ENCODE assay signal across 1 cellular context in genomic region chr9:112061152-112061740, GRCh38.
TF ChIP-seq lines count a peak whose summit lies in the region.

No MANE protein-coding gene starts in this region.

TF ChIP-seq in K562, 482 proteins besides CTCF, POLR2A, EP300 and RAD21 (continued from another document and continues in another):
- TF ChIP-seq E4F1 (CRISPR knock-in tag; IDR thresholded peaks at IDR 0.05; ENCODE audit: borderline replicate concordance): no peak
- TF ChIP-seq ZBED1 (IDR thresholded peaks at IDR 0.05): no peak
- TF ChIP-seq RFX1 (IDR thresholded peaks at IDR 0.05): no peak
- TF ChIP-seq ZNF655 (CRISPR knock-in tag; IDR thresholded peaks at IDR 0.05): no peak
- no peak for TF ChIP-seq ZEB2 (IDR thresholded peaks at IDR 0.05)
- TF ChIP-seq, protein P1, sequence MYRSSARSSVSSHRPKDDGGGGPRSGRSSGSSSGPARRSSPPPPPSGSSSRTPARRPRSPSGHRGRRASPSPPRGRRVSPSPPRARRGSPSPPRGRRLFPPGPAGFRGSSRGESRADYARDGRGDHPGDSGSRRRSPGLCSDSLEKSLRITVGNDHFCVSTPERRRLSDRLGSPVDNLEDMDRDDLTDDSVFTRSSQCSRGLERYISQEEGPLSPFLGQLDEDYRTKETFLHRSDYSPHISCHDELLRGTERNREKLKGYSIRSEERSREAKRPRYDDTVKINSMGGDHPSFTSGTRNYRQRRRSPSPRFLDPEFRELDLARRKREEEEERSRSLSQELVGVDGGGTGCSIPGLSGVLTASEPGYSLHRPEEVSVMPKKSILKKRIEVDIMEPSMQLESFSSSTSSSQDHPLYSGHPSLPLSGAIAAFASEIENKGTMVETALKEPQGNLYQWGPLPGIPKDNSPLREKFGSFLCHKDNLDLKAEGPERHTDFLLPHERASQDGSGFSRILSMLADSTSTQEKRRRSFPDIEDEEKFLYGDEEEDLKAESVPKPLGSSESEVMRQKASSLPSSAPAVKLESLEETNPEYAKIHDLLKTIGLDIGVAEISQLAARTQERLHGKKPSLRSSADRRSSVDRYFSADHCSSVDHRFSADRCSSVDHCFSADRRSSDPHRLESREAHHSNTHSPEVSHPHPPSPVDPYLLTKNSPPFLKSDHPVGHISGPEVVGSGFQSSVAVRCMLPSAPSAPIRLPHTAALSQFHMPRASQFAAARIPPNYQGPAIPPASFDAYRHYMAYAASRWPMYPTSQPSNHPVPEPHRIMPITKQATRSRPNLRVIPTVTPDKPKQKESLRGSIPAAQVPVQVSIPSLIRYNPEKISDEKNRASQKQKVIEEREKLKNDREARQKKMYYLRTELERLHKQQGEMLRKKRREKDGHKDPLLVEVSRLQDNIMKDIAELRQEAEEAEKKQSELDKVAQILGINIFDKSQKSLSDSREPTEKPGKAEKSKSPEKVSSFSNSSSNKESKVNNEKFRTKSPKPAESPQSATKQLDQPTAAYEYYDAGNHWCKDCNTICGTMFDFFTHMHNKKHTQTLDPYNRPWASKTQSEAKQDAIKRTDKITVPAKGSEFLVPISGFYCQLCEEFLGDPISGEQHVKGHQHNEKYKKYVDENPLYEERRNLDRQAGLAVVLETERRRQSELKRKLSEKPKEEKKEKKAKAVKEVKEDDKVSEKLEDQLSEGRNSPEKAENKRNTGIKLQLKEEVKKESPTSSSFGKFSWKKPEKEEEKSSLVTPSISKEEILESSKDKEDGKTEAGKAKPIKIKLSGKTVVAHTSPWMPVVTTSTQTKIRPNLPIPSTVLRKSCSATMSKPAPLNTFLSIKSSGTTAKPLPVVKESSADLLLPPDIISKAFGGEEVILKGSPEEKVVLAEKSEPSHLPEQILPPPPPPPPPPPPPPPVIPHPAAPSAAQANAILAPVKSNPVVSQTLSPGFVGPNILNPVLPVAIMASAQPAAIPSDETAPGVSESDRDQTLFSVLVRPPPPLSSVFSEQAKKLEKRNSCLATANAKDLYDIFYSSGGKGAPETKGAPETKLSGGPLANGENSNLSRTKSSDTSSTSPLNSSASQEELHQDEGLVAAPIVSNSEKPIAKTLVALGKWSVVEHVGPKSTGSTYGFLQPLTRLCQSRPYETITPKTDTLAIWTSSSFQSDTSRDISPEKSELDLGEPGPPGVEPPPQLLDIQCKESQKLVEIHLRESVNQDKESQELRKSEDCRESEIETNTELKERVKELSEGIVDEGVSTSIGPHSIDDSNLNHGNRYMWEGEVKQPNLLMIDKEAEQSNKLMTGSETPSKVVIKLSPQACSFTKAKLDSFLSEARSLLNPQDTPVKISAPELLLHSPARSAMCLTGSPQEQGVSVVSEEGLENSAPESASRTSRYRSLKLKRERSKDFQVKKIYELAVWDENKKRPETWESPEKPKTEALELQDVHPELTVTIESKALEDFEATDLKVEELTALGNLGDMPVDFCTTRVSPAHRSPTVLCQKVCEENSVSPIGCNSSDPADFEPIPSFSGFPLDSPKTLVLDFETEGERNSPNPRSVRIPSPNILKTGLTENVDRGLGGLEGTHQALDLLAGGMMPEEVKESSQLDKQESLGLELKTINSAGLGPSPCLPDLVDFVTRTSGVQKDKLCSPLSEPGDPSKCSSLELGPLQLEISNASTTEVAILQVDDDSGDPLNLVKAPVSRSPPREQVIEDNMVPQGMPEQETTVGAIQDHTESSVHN (IDR thresholded peaks at IDR 0.05; ENCODE audit: borderline replicate concordance in 1 of 2, low read depth in 1 of 2): peak in 1 of 2 experiments; percentile 83; a peak in 2 of 4 replicates
- no peak for TF ChIP-seq ZNF3 (CRISPR knock-in tag; IDR thresholded peaks at IDR 0.05)
- TF ChIP-seq SMARCE1 (IDR thresholded peaks at IDR 0.05): peak; percentile 90
- peak; percentile 20 to 34; a peak in 1 of 4 replicates for TF ChIP-seq NRF1 (conservative IDR thresholded peaks at IDR 0.05 in 1 of 2, IDR thresholded peaks at IDR 0.05 in 1 of 2)
- TF ChIP-seq, protein P2, sequence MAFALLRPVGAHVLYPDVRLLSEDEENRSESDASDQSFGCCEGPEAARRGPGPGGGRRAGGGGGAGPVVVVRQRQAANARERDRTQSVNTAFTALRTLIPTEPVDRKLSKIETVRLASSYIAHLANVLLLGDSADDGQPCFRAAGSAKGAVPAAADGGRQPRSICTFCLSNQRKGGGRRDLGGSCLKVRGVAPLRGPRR (CRISPR knock-in tag; IDR thresholded peaks at IDR 0.05): no peak
- no peak for TF ChIP-seq HDAC8 (tag; IDR thresholded peaks at IDR 0.05)
- no peak for TF ChIP-seq RBM14 (IDR thresholded peaks at IDR 0.05; ENCODE audit: borderline replicate concordance, insufficient read depth, low read depth, low read length)
- TF ChIP-seq, protein P3, sequence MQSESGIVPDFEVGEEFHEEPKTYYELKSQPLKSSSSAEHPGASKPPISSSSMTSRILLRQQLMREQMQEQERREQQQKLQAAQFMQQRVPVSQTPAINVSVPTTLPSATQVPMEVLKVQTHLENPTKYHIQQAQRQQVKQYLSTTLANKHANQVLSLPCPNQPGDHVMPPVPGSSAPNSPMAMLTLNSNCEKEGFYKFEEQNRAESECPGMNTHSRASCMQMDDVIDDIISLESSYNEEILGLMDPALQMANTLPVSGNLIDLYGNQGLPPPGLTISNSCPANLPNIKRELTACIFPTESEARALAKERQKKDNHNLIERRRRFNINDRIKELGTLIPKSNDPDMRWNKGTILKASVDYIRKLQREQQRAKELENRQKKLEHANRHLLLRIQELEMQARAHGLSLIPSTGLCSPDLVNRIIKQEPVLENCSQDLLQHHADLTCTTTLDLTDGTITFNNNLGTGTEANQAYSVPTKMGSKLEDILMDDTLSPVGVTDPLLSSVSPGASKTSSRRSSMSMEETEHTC (IDR thresholded peaks at IDR 0.05): no peak
- no peak for TF ChIP-seq ZNF224 (CRISPR knock-in tag; IDR thresholded peaks at IDR 0.05)
- 0 out of 2 replicates have a peak, but pooled peaks have one; percentile 24 for TF ChIP-seq ZNF23 (CRISPR knock-in tag; IDR thresholded peaks at IDR 0.05)
- no peak for TF ChIP-seq PHF20 (IDR thresholded peaks at IDR 0.05; ENCODE audit: partially characterized antibody)
- TF ChIP-seq GATA2 (CRISPR knock-in tag; IDR thresholded peaks at IDR 0.05): no peak
- TF ChIP-seq MEF2A (IDR thresholded peaks at IDR 0.05; ENCODE audit: control insufficient read depth, low read depth, low read length): no peak
- TF ChIP-seq MGA (IDR thresholded peaks at IDR 0.05): no peak
- TF ChIP-seq ZNF780A (CRISPR knock-in tag; IDR thresholded peaks at IDR 0.05): no peak
- TF ChIP-seq KDM1A (IDR thresholded peaks at IDR 0.05): no peak
- TF ChIP-seq ZFX (CRISPR knock-in tag; IDR thresholded peaks at IDR 0.05): no peak
- no peak for TF ChIP-seq NUFIP1 (IDR thresholded peaks at IDR 0.05; ENCODE audit: partially characterized antibody)
- no peak for TF ChIP-seq ZNF785 (CRISPR knock-in tag; IDR thresholded peaks at IDR 0.05)
- TF ChIP-seq SMARCC2 (IDR thresholded peaks at IDR 0.05; ENCODE audit: low read depth): peak; percentile 77; the same call in 1 of the 2 replicates
- TF ChIP-seq, protein P4, sequence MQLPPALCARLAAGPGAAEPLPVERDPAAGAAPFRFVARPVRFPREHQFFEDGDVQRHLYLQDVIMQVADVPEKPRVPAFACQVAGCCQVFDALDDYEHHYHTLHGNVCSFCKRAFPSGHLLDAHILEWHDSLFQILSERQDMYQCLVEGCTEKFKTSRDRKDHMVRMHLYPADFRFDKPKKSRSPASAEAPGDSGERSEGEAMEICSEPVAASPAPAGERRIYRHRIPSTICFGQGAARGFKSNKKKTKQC (CRISPR knock-in tag; IDR thresholded peaks at IDR 0.05): peak; percentile 28; the same call in 1 of the 2 replicates
- no peak for TF ChIP-seq FOXA1 (IDR thresholded peaks at IDR 0.05; ENCODE audit: borderline replicate concordance)
- 0 out of 2 replicates have a peak, but pooled peaks have one; percentile 22 for TF ChIP-seq BHLHE40 (IDR thresholded peaks at IDR 0.05; ENCODE audit: low read length)
- TF ChIP-seq NBN (IDR thresholded peaks at IDR 0.05; ENCODE audit: low read depth): 0 out of 2 replicates have a peak, but pooled peaks have one; percentile 52
